Comparison of ENCODE assay signal across 9 cellular contexts in the genomic region with DNA sequence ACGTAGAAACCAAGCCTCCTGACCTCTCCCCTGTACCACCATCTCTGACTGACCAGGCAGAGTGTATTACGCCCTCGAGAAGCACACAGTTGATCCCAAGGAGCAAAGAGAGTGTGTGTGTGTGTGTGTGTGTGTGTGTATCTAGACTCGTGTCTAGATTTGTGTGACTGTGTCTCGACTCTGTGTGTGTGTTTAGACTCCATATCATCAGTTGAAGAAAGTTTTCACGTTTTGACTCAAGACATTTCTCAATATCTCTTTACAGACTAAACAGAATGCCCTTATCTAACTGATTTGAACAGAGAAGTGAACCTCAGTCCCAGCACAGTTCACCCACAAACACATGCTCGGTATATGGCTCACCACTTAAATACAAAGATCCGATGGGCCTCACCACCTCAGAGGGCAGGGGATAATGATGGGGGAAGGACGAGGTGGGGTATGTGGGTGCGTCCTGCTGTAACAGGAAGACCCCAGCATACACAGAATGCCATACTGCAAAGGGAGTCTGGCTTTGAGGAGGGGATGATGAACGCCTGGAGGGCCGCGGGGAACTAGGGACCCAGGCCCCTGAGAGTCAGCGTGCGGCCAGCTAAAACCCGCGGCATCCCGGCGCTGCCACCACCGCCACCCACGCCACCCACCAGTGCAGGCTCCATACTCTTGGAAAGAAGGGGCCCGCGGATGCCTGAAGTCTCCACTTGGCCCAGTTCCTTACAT. TPM values are rescaled to one million over a fixed set of nuclear protein-coding genes. Genes with fewer than 3 reads are reported as not detected.
A peak's percentile ranks its signal among the peaks of the same experiment; 100 is the strongest.
DNase-seq lines count a peak whose midpoint lies in the region; ATAC-seq, FAIRE-seq and TF ChIP-seq lines count a peak whose summit lies in the region.
"Had no signal": no experiment of that assay in that cellular context is flagged by ENCODE, and none has a peak within 500 bp of the region (broad histone marks: within the 10 kb centered on the region; RNA-seq: fewer than 3 reads in every experiment).

No MANE protein-coding gene starts in this region.

- peak overlapping the region; percentile 95 for H2AFZ ChIP-seq in GM23338

- H3K27ac ChIP-seq in GM23338 (ENCODE audit: low read depth) = no peak overlapping the region
- H3K27ac ChIP-seq in adrenal gland = peak overlapping the region in 3 of 5 donors; percentile 28 to 71 (median 50)
- H3K27ac ChIP-seq in small intestine (ENCODE audit: low read depth in 1 of 2, low read length in 1 of 2) = peak overlapping the region; percentile 66 to 78

- peak; percentile 1 for DNase-seq in NCI-H1105 (lab: John Stamatoyannopoulos, UW)
- DNase-seq in NCI-H1105 treated with DMSO at 0.1 percent for 48 hours (lab: John Stamatoyannopoulos, UW) = no peak
- DNase-seq in GM23338 (ENCODE audit: low spot score) = peak; percentile 45
- DNase-seq in NB4 (ENCODE audit: low read depth) = peak; percentile 57
- peak in 2 of 7 donors; percentile 21 to 60 for DNase-seq in adrenal gland
- peak; percentile 17 for DNase-seq in iPS-NIHi11 (ENCODE audit: low spot score)
- DNase-seq in small intestine = peak; percentile 67
- DNase-seq in activated gamma-delta T cell (lab: John Stamatoyannopoulos, UW) = no peak

- 13 to 35% (median 16%) methylated on average over 11 to 23 of the region's 23 CpGs for WGBS in adrenal gland, 4 donors
- 3 to 7% (median 4%) methylated on average over 23 of the region's 23 CpGs for WGBS in small intestine, 3 donors

- H3K9me3 Mint-ChIP-seq in GM23338 = peaks cover 6% of the 10 kb centered on the region; the same call in 1 of the 3 replicates

- peaks cover 4% of the 10 kb centered on the region for H3K27me3 Mint-ChIP-seq in GM23338 (ENCODE audit: insufficient read depth, low read depth, poor library complexity)

- peak overlapping the region; percentile 88 for H3K4me3 ChIP-seq in GM23338
- peak overlapping the region; percentile 80 for H3K4me3 ChIP-seq in NB4 (ENCODE audit: low read depth, low read length)
- peak overlapping the region; percentile 21 to 80 (median 54) for H3K4me3 ChIP-seq in adrenal gland
- H3K4me3 ChIP-seq in small intestine (ENCODE audit: low read depth in 1 of 2, low read length in 2 of 2) = peak overlapping the region; percentile 83 to 97

- H3K4me2 ChIP-seq in GM23338 = peak overlapping the region; percentile 96

- ATAC-seq in GM23338 = peak; percentile 36

- intact Hi-C loops in adrenal gland (cut with DNase I) = no loop called here

- H3K4me3 Mint-ChIP-seq in GM23338 = peak overlapping the region; percentile 100

- H3K9me2 ChIP-seq in GM23338 (ENCODE audit: insufficient read depth) = no peaks in the 10 kb centered on the region

- peaks cover 20% of the 10 kb centered on the region; the same call in 1 of the 2 replicates for H3K36me3 ChIP-seq in GM23338 (ENCODE audit: insufficient read depth)
- H3K36me3 ChIP-seq in adrenal gland (replicated peaks in 1 of 2) = peaks cover 0 to 8% of the 10 kb centered on the region in 2 donors
- H3K36me3 ChIP-seq in small intestine (ENCODE audit: control insufficient read depth in 2 of 2, insufficient read depth in 2 of 2, low read length in 2 of 2) = peaks cover 0 to 4% of the 10 kb centered on the region in 2 donors

- no peak for FAIRE-seq in small intestine (lab: Jason Lieb, UNC)
- FAIRE-seq: frontal cortex had no signal

- H3F3A ChIP-seq in GM23338 (replicated peaks; ENCODE audit: low read depth) = no peaks in the 10 kb centered on the region; the same call in 1 of the 2 replicates

- H3K27me3 ChIP-seq in GM23338 (ENCODE audit: insufficient read depth) (no peaks in the 10 kb centered on the region), adrenal gland (no peaks in the 10 kb centered on the region), small intestine (ENCODE audit: control insufficient read depth in 2 of 2, insufficient read depth in 2 of 2, low read length in 2 of 2) (no peaks in the 10 kb centered on the region)

- TF ChIP-seq POLR2A in NB4 (IDR thresholded peaks at IDR 0.05; ENCODE audit: extremely low read depth, insufficient read length) (no peak), adrenal gland (IDR thresholded peaks at IDR 0.05) (no peak)

- peaks cover 31% of the 10 kb centered on the region for H3K36me3 Mint-ChIP-seq in GM23338 (ENCODE audit: low read depth)

- H4K20me1 ChIP-seq in GM23338 (replicated peaks; ENCODE audit: insufficient read depth) = no peaks in the 10 kb centered on the region

- peak overlapping the region; percentile 46 for H3K27ac Mint-ChIP-seq in GM23338

- TF ChIP-seq CTCF in GM23338 (conservative IDR thresholded peaks at IDR 0.05; ENCODE audit: low read depth in 2 of 2) = no peak
- TF ChIP-seq CTCF in NB4 (IDR thresholded peaks at IDR 0.05; ENCODE audit: low read depth, low read length) = no peak
- no peak for TF ChIP-seq CTCF in adrenal gland (IDR thresholded peaks at IDR 0.05)

- H3K4me1 ChIP-seq in GM23338 (ENCODE audit: insufficient read depth) (peaks cover 9% of the 10 kb centered on the region), adrenal gland (replicated peaks in 1 of 2) (peaks cover 4 to 8% of the 10 kb centered on the region in 2 donors), small intestine (ENCODE audit: control insufficient read depth in 2 of 2, insufficient read depth in 1 of 2, low read depth in 1 of 2, low read length in 1 of 2) (peaks cover 0 to 4% of the 10 kb centered on the region in 2 donors)

- H3K4me1 Mint-ChIP-seq in GM23338 = peaks cover 12% of the 10 kb centered on the region

- H3K9me3 ChIP-seq in adrenal gland (replicated peaks in 1 of 3) = no peaks in the 10 kb centered on the region
- no peaks in the 10 kb centered on the region for H3K9me3 ChIP-seq in small intestine (ENCODE audit: control insufficient read depth, low read depth)

- peaks cover 52% of the 10 kb centered on the region for H3K79me2 ChIP-seq in GM23338 (replicated peaks; ENCODE audit: insufficient read depth)

TF ChIP-seq in GM23338, 12 proteins besides CTCF, POLR2A, EP300 and RAD21:
- no peak for TF ChIP-seq ZNF114 (CRISPR knock-in tag; IDR thresholded peaks at IDR 0.05)

RNA-seq across cellular contexts. Expression of gene ALDH18A1, which starts 0.8 kb away (rescaled TPM):
- 104 and 117 TPM in 2 replicates for total RNA-seq in GM23338 (2014; rRNA removed; shearing (Covaris generic))
- polyA plus RNA-seq in GM23338 (2016; fragmentation: Nextera tagmentation; extraction: Ambion mirVana) (35.1 and 36.0 TPM in 2 replicates), adrenal gland (10 to 100 TPM; 16.4 to 46.6 (median 18.6) TPM), small intestine (10 to 100 TPM; 46.5 to 74.0 (median 67.3) TPM)
- 10 to 100 TPM; 30.7 to 52.7 (median 43.3) TPM for total RNA-seq in adrenal gland

RNA-seq across cellular contexts. Expression of gene TCTN3, which starts 38.0 kb away (rescaled TPM):
- total RNA-seq in GM23338 (2014; rRNA removed; shearing (Covaris generic)) = 28.3 and 29.7 TPM in 2 replicates
- polyA plus RNA-seq in GM23338 (2016; fragmentation: Nextera tagmentation; extraction: Ambion mirVana) (27.3 and 32.4 TPM in 2 replicates), adrenal gland (10 to 100 TPM; 14.2 to 72.3 (median 18.0) TPM), small intestine (10 to 100 TPM in 2 of 3 donors, 1 to 10 TPM in 1; 7.8 to 19.5 (median 11.0) TPM)
- total RNA-seq in adrenal gland = 10 to 100 TPM; 18.4 to 52.2 (median 43.9) TPM

Comparison
In these comparisons a context has a peak if more than half of its experiments do, and no peak if none do; other contexts are left out.
1. DNase-seq: peak in NCI-H1105 (single experiment), GM23338 (single experiment), NB4 (single experiment), iPS-NIHi11 (single experiment) and small intestine (single experiment); none in NCI-H1105 treated with DMSO at 0.1 percent for 48 hours (single experiment) and activated gamma-delta T cell (single experiment).
2. Peak in every context shown above with its lines, with median percentiles within 50 percentile points of each other: H3K4me3 ChIP-seq.